In the genomic region with DNA sequence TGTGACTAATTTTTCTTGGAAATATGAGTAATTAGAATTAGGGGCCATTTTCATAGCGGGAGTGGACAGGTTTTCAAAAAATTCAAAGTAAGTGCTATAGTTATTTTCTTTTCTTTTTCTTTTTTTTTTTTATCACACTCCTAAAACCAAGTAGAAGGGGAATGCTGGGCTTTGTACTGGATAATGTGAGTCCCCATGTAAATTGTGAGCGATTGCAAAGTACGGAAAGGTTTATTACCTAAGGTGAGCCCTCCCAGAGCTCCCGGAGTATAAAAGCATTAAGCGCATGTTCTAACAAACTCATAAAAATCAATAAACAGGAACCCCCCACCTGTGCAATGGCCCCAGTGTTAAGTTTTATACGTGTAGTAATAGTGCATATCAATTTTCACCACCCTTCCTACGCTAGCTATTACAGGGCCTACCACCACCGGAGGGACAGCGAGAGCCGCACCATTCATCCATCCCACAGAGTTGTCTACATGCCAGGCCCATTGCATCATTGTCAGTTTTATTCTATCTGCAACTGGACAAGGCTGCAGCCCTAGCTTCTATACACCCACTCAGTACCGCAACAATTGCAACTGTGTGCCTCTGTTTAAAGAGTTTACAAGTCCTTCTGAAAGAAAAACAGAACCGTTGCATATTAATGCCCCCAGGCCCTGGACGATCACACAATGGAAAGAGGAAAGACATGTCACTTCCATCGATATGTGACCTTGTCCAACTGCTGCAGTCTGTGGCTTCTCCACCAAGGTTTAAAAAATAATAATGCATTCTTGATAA, we compare ENCODE assay signal across 10 cellular contexts. TPM values are rescaled to one million over a fixed set of nuclear protein-coding genes. Genes with fewer than 3 reads are reported as not detected.
DNase-seq lines count a peak whose midpoint lies in the region; ATAC-seq and TF ChIP-seq lines count a peak whose summit lies in the region.
"Had no signal": no experiment of that assay in that cellular context is flagged by ENCODE, and none has a peak within 500 bp of the region (broad histone marks: within the 10 kb centered on the region; RNA-seq: fewer than 3 reads in every experiment).

No MANE protein-coding gene starts in this region.

- H3K27me3 ChIP-seq in Karpas-422 (ENCODE audit: low read length): no peaks in the 10 kb centered on the region

- DNase-seq in CD1c-positive myeloid dendritic cell (ENCODE audit: extremely low spot score) (peak; percentile 78), Right ventricle myocardium superior (peak; percentile 63), osteocyte (ENCODE audit: extremely low spot score, unreplicated experiment) (no peak), Karpas-422 (no peak), NCI-H1930 (lab: John Stamatoyannopoulos, UW) (no peak)
- no peak for DNase-seq in activated CD4-positive, alpha-beta T cell treated with anti-CD3 and anti-CD28 coated beads, Interleukin-2, amount 10 ng/mL, durations not matched to agents 7 days and 5 days
- DNase-seq: activated naive CD8-positive, alpha-beta T cell treated with anti-CD3 and anti-CD28 coated beads for 36 hours; NCI-H187 treated with DMSO at 0.1 percent for 48 hours had no signal

- H3K27me3 Mint-ChIP-seq in activated T-helper 17 cell treated with anti-CD3 and anti-CD28 coated beads, Interleukin-2, amount 50 U/mL, for 72 hours: no peaks in the 10 kb centered on the region
- H3K27me3 Mint-ChIP-seq in osteocyte (ENCODE audit: unreplicated experiment): no peaks in the 10 kb centered on the region
- H3K27me3 Mint-ChIP-seq in activated CD4-positive, alpha-beta T cell treated with anti-CD3 and anti-CD28 coated beads, Interleukin-2, amount 10 ng/mL, durations not matched to agents 7 days and 5 days: peaks cover 3% of the 10 kb centered on the region

- no peaks in the 10 kb centered on the region for H3K9me3 ChIP-seq in Karpas-422 (ENCODE audit: low read length)

- no peaks in the 10 kb centered on the region for H3K9me2 ChIP-seq in Karpas-422 (replicated peaks; ENCODE audit: insufficient read depth, low read length)

- no peak for TF ChIP-seq CTCF in osteocyte (IDR thresholded peaks at IDR 0.05)

- H3K9ac ChIP-seq in Karpas-422 (ENCODE audit: low read length): no peak overlapping the region

- no peaks in the 10 kb centered on the region for H4K20me1 ChIP-seq in Karpas-422 (ENCODE audit: insufficient read depth, low read depth, low read length)

- H3K4me2 ChIP-seq in Karpas-422 (ENCODE audit: low read depth, low read length, poor library complexity, severe bottlenecking): no peak overlapping the region

- CTCF ChIA-PET in activated CD4-positive, alpha-beta T cell treated with anti-CD3 and anti-CD28 coated beads, Interleukin-2, amount 10 ng/mL, durations not matched to agents 7 days and 5 days (lab: Charles Lee): no interaction called here

- H3K9me3 Mint-ChIP-seq in activated T-helper 17 cell treated with anti-CD3 and anti-CD28 coated beads, Interleukin-2, amount 50 U/mL, for 72 hours: no peaks in the 10 kb centered on the region
- no peaks in the 10 kb centered on the region for H3K9me3 Mint-ChIP-seq in osteocyte (ENCODE audit: unreplicated experiment)
- no peaks in the 10 kb centered on the region for H3K9me3 Mint-ChIP-seq in activated CD4-positive, alpha-beta T cell treated with anti-CD3 and anti-CD28 coated beads, Interleukin-2, amount 10 ng/mL, durations not matched to agents 7 days and 5 days
- H3K9me3 Mint-ChIP-seq: activated naive CD8-positive, alpha-beta T cell treated with anti-CD3 and anti-CD28 coated beads for 36 hours had no signal

- H3K4me1 ChIP-seq in Karpas-422 (ENCODE audit: low read length): peaks cover 36% of the 10 kb centered on the region

- POLR2A ChIA-PET in activated CD4-positive, alpha-beta T cell treated with anti-CD3 and anti-CD28 coated beads, Interleukin-2, amount 10 ng/mL, durations not matched to agents 7 days and 5 days (lab: Charles Lee): interaction anchor here (0.6 kb wide), 1 partner anchor 756 kb away, joined by 3 read pairs; no protein-coding TSS in a partner anchor

- H3K4me3 Mint-ChIP-seq in activated T-helper 17 cell treated with anti-CD3 and anti-CD28 coated beads, Interleukin-2, amount 50 U/mL, for 72 hours: no peak overlapping the region
- H3K4me3 Mint-ChIP-seq in osteocyte (ENCODE audit: unreplicated experiment): no peak overlapping the region
- H3K4me3 Mint-ChIP-seq in activated CD4-positive, alpha-beta T cell treated with anti-CD3 and anti-CD28 coated beads, Interleukin-2, amount 10 ng/mL, durations not matched to agents 7 days and 5 days: no peak overlapping the region
- H3K4me3 Mint-ChIP-seq: activated naive CD8-positive, alpha-beta T cell treated with anti-CD3 and anti-CD28 coated beads for 36 hours had no signal

- H3K27ac ChIP-seq in Karpas-422 (ENCODE audit: low read length): no peak overlapping the region

- H3K4me3 ChIP-seq in Karpas-422 (ENCODE audit: low read length): no peak overlapping the region

- no peaks in the 10 kb centered on the region for H3K36me3 Mint-ChIP-seq in activated T-helper 17 cell treated with anti-CD3 and anti-CD28 coated beads, Interleukin-2, amount 50 U/mL, for 72 hours (ENCODE audit: low read depth)
- H3K36me3 Mint-ChIP-seq in osteocyte (ENCODE audit: unreplicated experiment): peaks cover 6% of the 10 kb centered on the region
- no peaks in the 10 kb centered on the region for H3K36me3 Mint-ChIP-seq in activated CD4-positive, alpha-beta T cell treated with anti-CD3 and anti-CD28 coated beads, Interleukin-2, amount 10 ng/mL, durations not matched to agents 7 days and 5 days (ENCODE audit: low read depth)
- H3K36me3 Mint-ChIP-seq: activated naive CD8-positive, alpha-beta T cell treated with anti-CD3 and anti-CD28 coated beads for 36 hours had no signal

- no peak overlapping the region for H2AFZ ChIP-seq in Karpas-422 (ENCODE audit: low read length)

- H3K79me2 ChIP-seq in Karpas-422 (ENCODE audit: low read length): no peaks in the 10 kb centered on the region

- H3K4me1 Mint-ChIP-seq in activated T-helper 17 cell treated with anti-CD3 and anti-CD28 coated beads, Interleukin-2, amount 50 U/mL, for 72 hours: peaks cover 7% of the 10 kb centered on the region
- peaks cover 60% of the 10 kb centered on the region for H3K4me1 Mint-ChIP-seq in osteocyte (ENCODE audit: unreplicated experiment)
- peaks cover 5% of the 10 kb centered on the region for H3K4me1 Mint-ChIP-seq in activated CD4-positive, alpha-beta T cell treated with anti-CD3 and anti-CD28 coated beads, Interleukin-2, amount 10 ng/mL, durations not matched to agents 7 days and 5 days

- no peak for ATAC-seq in activated T-helper 17 cell treated with anti-CD3 and anti-CD28 coated beads, Interleukin-2, amount 50 U/mL, for 72 hours (replicated peaks)
- peak; percentile 86 for ATAC-seq in Right ventricle myocardium superior (ENCODE audit: poor library complexity)
- no peak for ATAC-seq in GM21381 (IDR thresholded peaks at IDR 0.05; ENCODE audit: unreplicated experiment)

- no peaks in the 10 kb centered on the region for H3K36me3 ChIP-seq in Karpas-422 (ENCODE audit: insufficient read depth, low read length)

- H3K27ac Mint-ChIP-seq in activated T-helper 17 cell treated with anti-CD3 and anti-CD28 coated beads, Interleukin-2, amount 50 U/mL, for 72 hours: peak overlapping the region; percentile 56
- peak overlapping the region; percentile 65 for H3K27ac Mint-ChIP-seq in osteocyte (ENCODE audit: unreplicated experiment)
- no peak overlapping the region for H3K27ac Mint-ChIP-seq in activated CD4-positive, alpha-beta T cell treated with anti-CD3 and anti-CD28 coated beads, Interleukin-2, amount 10 ng/mL, durations not matched to agents 7 days and 5 days
- H3K27ac Mint-ChIP-seq: activated naive CD8-positive, alpha-beta T cell treated with anti-CD3 and anti-CD28 coated beads for 36 hours had no signal

- intact Hi-C loops in Right ventricle myocardium superior (cut with DNase I): no loop called here

RNA-seq across cellular contexts. Expression of a gene that starts 58.7 kb away (rescaled TPM):
- 10 to 100 TPM; 27.6 to 44.1 TPM for total RNA-seq in activated T-helper 17 cell treated with anti-CD3 and anti-CD28 coated beads, Interleukin-2, amount 50 U/mL, for 72 hours
- 81.0 TPM for total RNA-seq in Right ventricle myocardium superior
- total RNA-seq in osteocyte: 126 and 139 TPM in 2 replicates
- total RNA-seq in Karpas-422 (2014; rRNA removed; shearing (Covaris generic); ENCODE audit: low replicate concordance): 15.3 and 29.4 TPM in 2 replicates
- total RNA-seq in activated CD4-positive, alpha-beta T cell treated with anti-CD3 and anti-CD28 coated beads, Interleukin-2, amount 10 ng/mL, durations not matched to agents 7 days and 5 days: 1 to 10 TPM; 3.3 to 3.5 TPM

Comparison
In these comparisons a context has a peak if more than half of its experiments do, and no peak if none do; other contexts are left out.
1. DNase-seq: peak in CD1c-positive myeloid dendritic cell (single experiment) and Right ventricle myocardium superior (single experiment); none in osteocyte (single experiment), Karpas-422 (single experiment), activated CD4-positive, alpha-beta T cell treated with anti-CD3 and anti-CD28 coated beads, Interleukin-2, amount 10 ng/mL, durations not matched to agents 7 days and 5 days (single experiment) and NCI-H1930 (0 of 2).